8 cellular contexts compared by ENCODE assay signal in the genomic region with DNA sequence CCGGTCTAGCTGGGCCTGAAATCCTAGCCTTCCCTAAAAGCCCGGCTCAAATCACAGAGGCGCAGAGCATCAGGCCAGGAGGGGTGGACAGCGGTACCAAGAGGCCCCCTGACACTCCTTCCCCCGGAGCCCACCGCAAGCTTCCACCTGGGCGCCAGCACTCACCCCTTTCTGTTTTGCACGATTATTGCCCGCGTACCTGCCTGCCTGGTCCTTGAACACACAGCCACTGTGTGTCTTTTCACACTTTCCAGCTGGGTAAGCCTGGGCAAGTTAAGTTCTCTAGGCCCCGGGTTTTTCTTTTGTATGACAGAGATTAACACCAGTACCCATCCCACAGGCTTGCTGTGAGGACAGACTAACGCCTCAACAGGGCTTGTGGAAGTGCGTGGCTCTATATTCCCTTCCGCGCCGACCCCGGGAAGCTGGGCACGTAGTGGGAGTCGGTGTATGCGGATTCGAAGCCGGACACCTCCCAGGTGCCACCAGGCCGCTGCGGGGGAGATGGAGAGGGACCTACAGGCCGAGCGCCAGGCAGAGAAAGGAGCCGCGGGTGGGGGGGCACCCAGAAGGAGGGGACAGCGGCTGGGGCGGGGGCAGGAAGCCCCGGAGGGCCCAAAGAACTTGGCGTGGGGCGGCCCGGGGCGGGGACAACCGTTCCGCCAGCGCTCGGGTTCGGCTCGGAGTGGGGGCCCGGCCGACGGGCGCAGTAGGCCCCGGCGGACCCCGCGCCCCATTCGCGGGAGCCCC. TPM values are rescaled to one million over a fixed set of nuclear protein-coding genes. Genes with fewer than 3 reads are reported as not detected.
DNase-seq lines count a peak whose midpoint lies in the region; ATAC-seq, FAIRE-seq and TF ChIP-seq lines count a peak whose summit lies in the region.

No MANE protein-coding gene starts in this region.

- peaks cover 20% of the 10 kb centered on the region for H3K36me3 ChIP-seq in IMR-90 (ENCODE audit: control insufficient read depth, insufficient read depth, low read length)

- H3K9me3 Mint-ChIP-seq in activated CD4-positive, alpha-beta T cell treated with anti-CD3 and anti-CD28 coated beads, Interleukin-2, amount 10 ng/mL, durations not matched to agents 24 days and 14 days: no peaks in the 10 kb centered on the region

- peak overlapping the region; percentile 81; the same call in 1 of the 2 replicates for H3K18ac ChIP-seq in IMR-90 (ENCODE audit: low read depth, low read length)

- peak overlapping the region; percentile 84 for H2AK9ac ChIP-seq in IMR-90 (replicated peaks; ENCODE audit: low read depth, low read length, poor library complexity)

- H3K56ac ChIP-seq in IMR-90 (ENCODE audit: extremely low read depth, insufficient read depth, low read length): no peak overlapping the region

- peak overlapping the region; percentile 97 for H3K4me3 Mint-ChIP-seq in activated CD4-positive, alpha-beta T cell treated with anti-CD3 and anti-CD28 coated beads, Interleukin-2, amount 10 ng/mL, durations not matched to agents 24 days and 14 days

- TF ChIP-seq CTCF in IMR-90 (conservative IDR thresholded peaks at IDR 0.05; ENCODE audit: low read depth, low read length) (no peak), dorsolateral prefrontal cortex (IDR thresholded peaks at IDR 0.05 in 54 of 56, conservative IDR thresholded peaks at IDR 0.05 in 2 of 56; ENCODE audit: low read depth in 1 of 56, partially characterized antibody in 56 of 56) (no peak), D721Med (IDR thresholded peaks at IDR 0.05; ENCODE audit: insufficient read depth, missing control alignments) (no peak)

- peak overlapping the region; percentile 59 for H3K4ac ChIP-seq in IMR-90 (ENCODE audit: low read depth, low read length)

- dilution Hi-C loops in IMR-90 (cut with HindIII; ENCODE audit: low sequenced_read_pairs, unreplicated experiment): no loop called here

- H4K8ac ChIP-seq in IMR-90 (ENCODE audit: low read depth in 2 of 2, low read length in 2 of 2): peak overlapping the region in 1 of 2 experiments; percentile 31; a peak in 1 of 4 replicates

- peak overlapping the region; percentile 97 for H3K4me2 ChIP-seq in IMR-90 (ENCODE audit: low read depth, low read length)

- H4K20me1 ChIP-seq in IMR-90 (ENCODE audit: insufficient read depth, low read length): peaks cover 16% of the 10 kb centered on the region

- WGBS in IMR-90 (ENCODE audit: extremely low coverage in 2 of 2, insufficient read length in 1 of 2), 2 experiments: 0% methylated on average over 22 of the region's 51 CpGs; no CpG with 5 or more reads in 1 of the 2 experiments

- FAIRE-seq in D721Med (lab: Jason Lieb, UNC): no peak

- no peak overlapping the region for H2BK20ac ChIP-seq in IMR-90 (ENCODE audit: low read depth, low read length)

- H3K27ac Mint-ChIP-seq in activated CD4-positive, alpha-beta T cell treated with anti-CD3 and anti-CD28 coated beads, Interleukin-2, amount 10 ng/mL, durations not matched to agents 24 days and 14 days: peak overlapping the region; percentile 96

- H3K4me1 ChIP-seq in IMR-90 (ENCODE audit: control insufficient read depth, insufficient read depth, low read length): peaks cover 11% of the 10 kb centered on the region

- H3K27me3 Mint-ChIP-seq in activated CD4-positive, alpha-beta T cell treated with anti-CD3 and anti-CD28 coated beads, Interleukin-2, amount 10 ng/mL, durations not matched to agents 24 days and 14 days: peaks cover 2% of the 10 kb centered on the region

- TF ChIP-seq POLR2A in IMR-90 (IDR thresholded peaks at IDR 0.05; ENCODE audit: low read depth, low read length): no peak

- no TSS peak for BruUV-seq in IMR-90 (replicated peaks; lab: Mats Ljungman, UMichigan)

- no peaks in the 10 kb centered on the region for H3K9me3 ChIP-seq in IMR-90 (ENCODE audit: control insufficient read depth, insufficient read depth, low read length)

- H2AFZ ChIP-seq in IMR-90 (replicated peaks; ENCODE audit: low read length, poor library complexity): peak overlapping the region; percentile 95

- peak overlapping the region; percentile 100 for H3K27ac ChIP-seq in IMR-90 (ENCODE audit: insufficient read depth, low read length)
- H3K27ac ChIP-seq in dorsolateral prefrontal cortex: peak overlapping the region in 48 of 59 donors; percentile 26 to 90 (median 66)

- peak overlapping the region; percentile 99 for H3K9ac ChIP-seq in IMR-90 (ENCODE audit: low read depth, low read length)

- no peak overlapping the region for H2BK15ac ChIP-seq in IMR-90 (ENCODE audit: low read depth, low read length)

- peak overlapping the region; percentile 22; the same call in 1 of the 2 replicates for H3K23ac ChIP-seq in IMR-90 (ENCODE audit: low read depth, low read length)

- H2BK120ac ChIP-seq in IMR-90 (ENCODE audit: low read depth, low read length): no peak overlapping the region

- DNase-seq in DMS 273 treated with DMSO at 0.1 percent for 48 hours (lab: John Stamatoyannopoulos, UW) (peak; percentile 48), IMR-90 (peak; percentile 15), dorsolateral prefrontal cortex (peak in 5 of 10 donors; percentile 36 to 62 (median 53)), medulla oblongata (ENCODE audit: extremely low spot score) (peak; percentile 25), D721Med (ENCODE audit: insufficient read length, low spot score) (no peak)
- peak; percentile 85 for DNase-seq in activated CD4-positive, alpha-beta T cell treated with anti-CD3 and anti-CD28 coated beads, Interleukin-2, amount 10 ng/mL, durations not matched to agents 24 days and 14 days
- DNase-seq in stimulated activated CD8-positive, alpha-beta memory T cell treated with anti-CD3 and anti-CD28 coated beads, Interleukin-4, amount 100 ng/mL, for 24 hours (ENCODE audit: low read depth): peak; percentile 43

- peak overlapping the region; percentile 63 for H2BK5ac ChIP-seq in IMR-90 (ENCODE audit: low read depth, low read length, poor library complexity, severe bottlenecking)

- peaks cover 19% of the 10 kb centered on the region for H3K4me1 Mint-ChIP-seq in activated CD4-positive, alpha-beta T cell treated with anti-CD3 and anti-CD28 coated beads, Interleukin-2, amount 10 ng/mL, durations not matched to agents 24 days and 14 days

- in situ Hi-C loops in IMR-90 (cut with MboI; ENCODE audit: low sequenced_read_pairs): no loop called here

- TF ChIP-seq RAD21 in IMR-90 (IDR thresholded peaks at IDR 0.05; ENCODE audit: low read length): no peak

- H3K14ac ChIP-seq in IMR-90 (replicated peaks; ENCODE audit: low read depth, low read length): peak overlapping the region; percentile 71

- H2AK5ac ChIP-seq in IMR-90 (ENCODE audit: low read depth, low read length): peak overlapping the region; percentile 25; the same call in 1 of the 2 replicates

- H3K36me3 Mint-ChIP-seq in activated CD4-positive, alpha-beta T cell treated with anti-CD3 and anti-CD28 coated beads, Interleukin-2, amount 10 ng/mL, durations not matched to agents 24 days and 14 days (ENCODE audit: low read depth): peaks cover 25% of the 10 kb centered on the region

- peak overlapping the region; percentile 93 for H4K5ac ChIP-seq in IMR-90 (ENCODE audit: low read depth, low read length)

- H3K79me1 ChIP-seq in IMR-90 (ENCODE audit: low read depth in 1 of 2, low read length in 2 of 2): peaks cover 23 to 26% of the 10 kb centered on the region in 2 experiments

- CTCF ChIA-PET in IMR-90 (lab: Yijun Ruan, JAX): interaction anchor here (1.1 kb wide), 1 partner anchor 36 kb away, joined by 3 read pairs; the partner anchor contains the start of gene ZNF777

- H3K4me3 ChIP-seq in IMR-90 (ENCODE audit: insufficient read depth, low read depth, low read length) (peak overlapping the region; percentile 100), dorsolateral prefrontal cortex (peak overlapping the region; percentile 48 to 83 (median 71))

- POLR2A ChIA-PET in IMR-90 (lab: Charles Lee; ENCODE audit: unreplicated experiment): no interaction called here

- intact Hi-C loops in IMR-90 (cut with micrococcal nuclease): loop anchor here (1.0 to 2.0 kb wide), 4 partner anchors 37 to 187 kb away; no protein-coding TSS in a partner anchor
- intact Hi-C loops in activated CD4-positive, alpha-beta T cell treated with anti-CD3 and anti-CD28 coated beads, Interleukin-2, amount 10 ng/mL, durations not matched to agents 24 days and 14 days (cut with micrococcal nuclease): loop anchor here (1.0 to 10.0 kb wide), 8 partner anchors 36 to 828 kb away; partner anchors contain the start of genes ACTR3C, LRRC61, PDIA4 and ZNF425
- intact Hi-C loops in dorsolateral prefrontal cortex (cut with DNase I): loop anchor here (5.0 kb wide), 6 partner anchors 35 to 255 kb away; partner anchors contain the start of genes ZNF777 (in 2 of the 2) and ZNF783 (in 1 of the 2)

- no peak overlapping the region for H4K91ac ChIP-seq in IMR-90 (ENCODE audit: insufficient read depth, low read depth, low read length)

- ATAC-seq in GM21528 (IDR thresholded peaks at IDR 0.05; ENCODE audit: low FRiP score, unreplicated experiment): peak; percentile 45
- ATAC-seq in IMR-90 (ENCODE audit: low read depth): peak; percentile 50

- H3K9me1 ChIP-seq in IMR-90 (ENCODE audit: insufficient read depth, low read length): peaks cover 9% of the 10 kb centered on the region

- H3K27me3 ChIP-seq in IMR-90 (ENCODE audit: control insufficient read depth, insufficient read depth, low read length) (peaks cover 14% of the 10 kb centered on the region), dorsolateral prefrontal cortex (no peaks in the 10 kb centered on the region)

TF ChIP-seq in IMR-90, 13 proteins besides CTCF, POLR2A, EP300 and RAD21:
- TF ChIP-seq MAZ (IDR thresholded peaks at IDR 0.05; ENCODE audit: borderline replicate concordance, low read depth, low read length) (0 out of 2 replicates have a peak, but pooled peaks have one; percentile 18), RCOR1 (IDR thresholded peaks at IDR 0.05; ENCODE audit: insufficient replicate concordance, low read length) (no peak)

RNA-seq across cellular contexts. Expression of gene ZNF746, which starts 0.8 kb away (rescaled TPM):
- total RNA-seq in IMR-90 (2012; rRNA removed) (6.6 and 6.7 TPM in 2 replicates), dorsolateral prefrontal cortex (10 to 100 TPM; 17.9 to 38.3 (median 26.7) TPM)
- 8.4 and 8.5 TPM in 2 replicates for polyA plus RNA-seq in IMR-90 (2012; rRNA removed)
- 5.3 and 8.5 TPM in 2 replicates for polyA plus RNA-seq in IMR-90 (2012; cell fraction: cytosol; rRNA removed)
- 17.7 and 29.3 TPM in 2 replicates for polyA plus RNA-seq in IMR-90 (2012; cell fraction: nucleus; rRNA removed; ENCODE audit: low replicate concordance)
- 23.3 and 24.8 TPM in 2 replicates for total RNA-seq in activated CD4-positive, alpha-beta T cell treated with anti-CD3 and anti-CD28 coated beads, Interleukin-2, amount 10 ng/mL, durations not matched to agents 24 days and 14 days

RNA-seq across cellular contexts. Expression of gene ZNF777, which starts 36.0 kb away (rescaled TPM):
- 3.2 and 3.6 TPM in 2 replicates for total RNA-seq in IMR-90 (2012; rRNA removed)
- polyA plus RNA-seq in IMR-90 (2012; rRNA removed): 6.5 and 7.9 TPM in 2 replicates
- polyA plus RNA-seq in IMR-90 (2012; cell fraction: cytosol; rRNA removed): 4.9 and 7.9 TPM in 2 replicates
- 5.6 and 10.0 TPM in 2 replicates for polyA plus RNA-seq in IMR-90 (2012; cell fraction: nucleus; rRNA removed; ENCODE audit: low replicate concordance)
- 18.2 and 19.2 TPM in 2 replicates for total RNA-seq in activated CD4-positive, alpha-beta T cell treated with anti-CD3 and anti-CD28 coated beads, Interleukin-2, amount 10 ng/mL, durations not matched to agents 24 days and 14 days
- total RNA-seq in dorsolateral prefrontal cortex: 10 to 100 TPM in 119 of 120 experiments, 1 to 10 TPM in 1; 9.8 to 20.4 (median 15.0) TPM
